Comparison of ENCODE assay signal across 7 cellular contexts in the genomic region with DNA sequence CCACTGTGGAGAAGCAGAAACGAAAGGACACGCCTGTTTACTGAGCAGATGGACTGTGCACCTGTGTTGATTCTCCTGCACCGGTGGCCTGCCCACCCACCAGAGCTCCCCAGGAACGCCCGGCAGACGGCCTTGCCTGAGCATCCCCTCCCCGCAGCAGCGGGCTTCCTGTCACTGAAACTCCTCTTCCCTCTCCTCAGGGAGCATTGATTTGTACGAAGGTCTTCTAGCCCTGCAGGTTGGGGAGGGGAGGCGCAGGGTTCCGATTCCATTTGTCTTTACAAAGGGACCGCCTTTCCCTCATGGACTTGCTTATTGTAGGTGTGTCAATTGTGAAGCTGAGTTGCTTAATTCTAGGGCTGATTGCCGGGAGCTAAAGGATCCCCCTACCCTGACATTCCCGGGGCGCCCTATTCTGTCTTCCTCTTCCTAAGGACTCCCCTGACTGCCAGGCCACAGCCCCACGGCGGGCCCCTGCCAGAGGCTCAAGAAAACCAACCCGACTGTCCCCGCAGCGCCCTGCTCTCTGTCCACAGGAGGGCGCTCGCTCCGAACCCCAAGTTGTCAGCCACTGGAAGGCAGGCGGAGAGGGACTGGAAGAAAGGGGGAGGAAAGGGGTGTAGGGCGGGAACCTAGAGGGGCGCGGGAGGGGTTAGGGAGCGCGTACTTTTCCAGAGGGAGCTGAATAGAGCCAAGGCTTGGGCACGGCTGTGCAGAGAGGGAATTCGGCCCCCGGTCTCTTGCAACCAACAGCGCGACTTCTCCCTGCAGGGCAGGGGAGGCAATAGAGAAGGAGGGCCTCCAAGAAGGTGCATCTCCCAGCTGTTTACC. TPM values are rescaled to one million over a fixed set of nuclear protein-coding genes. Genes with fewer than 3 reads are reported as not detected.
DNase-seq lines count a peak whose midpoint lies in the region; ATAC-seq and TF ChIP-seq lines count a peak whose summit lies in the region.

No MANE protein-coding gene starts in this region.

- H3K4me1 ChIP-seq in colonic mucosa: peaks cover 10% of the 10 kb centered on the region

- TF ChIP-seq CTCF in colonic mucosa (IDR thresholded peaks at IDR 0.05): peak; percentile 84

- DNase-seq in NCI-H460 (ENCODE audit: extremely low read depth, low read depth): peak; percentile 92
- peak; percentile 95 for DNase-seq in activated CD4-positive, alpha-beta T cell treated with anti-CD3 and anti-CD28 coated beads, Interleukin-2, amount 10 ng/mL, durations not matched to agents 24 days and 14 days
- DNase-seq in colonic mucosa: peak; percentile 95
- DNase-seq in stimulated activated CD4-positive, alpha-beta T cell treated with anti-CD3 and anti-CD28 coated beads, Interleukin-12 subunit alpha, Interleukin-12 subunit beta, amount 100 ng/mL, for 48 hours (ENCODE audit: low read depth in 2 of 3, low spot score in 1 of 3): peak; percentile 66 to 71 (median 71)
- DNase-seq in OCI-M2 (lab: John Stamatoyannopoulos, UW; ENCODE audit: unreplicated experiment): no peak

- H3K4me3 Mint-ChIP-seq in activated CD4-positive, alpha-beta T cell treated with anti-CD3 and anti-CD28 coated beads, Interleukin-2, amount 10 ng/mL, durations not matched to agents 24 days and 14 days: peak overlapping the region; percentile 92

- no peaks in the 10 kb centered on the region for H3K9me3 ChIP-seq in colonic mucosa

- peak overlapping the region; percentile 99 for H3K27ac ChIP-seq in colonic mucosa
- H3K27ac ChIP-seq in layer of hippocampus (ENCODE audit: low read depth, low read length): peak overlapping the region; percentile 55

- H3K27me3 ChIP-seq in colonic mucosa (no peaks in the 10 kb centered on the region), layer of hippocampus (ENCODE audit: control insufficient read depth, insufficient read depth, low read length) (no peaks in the 10 kb centered on the region)

- H3K4me1 Mint-ChIP-seq in activated CD4-positive, alpha-beta T cell treated with anti-CD3 and anti-CD28 coated beads, Interleukin-2, amount 10 ng/mL, durations not matched to agents 24 days and 14 days: peaks cover 61% of the 10 kb centered on the region

- no peaks in the 10 kb centered on the region for H3K27me3 Mint-ChIP-seq in activated CD4-positive, alpha-beta T cell treated with anti-CD3 and anti-CD28 coated beads, Interleukin-2, amount 10 ng/mL, durations not matched to agents 24 days and 14 days

- peaks cover 17% of the 10 kb centered on the region for H3K36me3 Mint-ChIP-seq in activated CD4-positive, alpha-beta T cell treated with anti-CD3 and anti-CD28 coated beads, Interleukin-2, amount 10 ng/mL, durations not matched to agents 24 days and 14 days (ENCODE audit: low read depth)

- H3K9me3 Mint-ChIP-seq in activated CD4-positive, alpha-beta T cell treated with anti-CD3 and anti-CD28 coated beads, Interleukin-2, amount 10 ng/mL, durations not matched to agents 24 days and 14 days: no peaks in the 10 kb centered on the region

- ATAC-seq in GM21529 (IDR thresholded peaks at IDR 0.05; ENCODE audit: unreplicated experiment): peak; percentile 47

- H3K36me3 ChIP-seq in colonic mucosa: no peaks in the 10 kb centered on the region

- H3K9ac ChIP-seq in colonic mucosa (ENCODE audit: low read depth in 2 of 2, low read length in 2 of 2): peak overlapping the region; percentile 99 to 100

- H3K4me3 ChIP-seq in colonic mucosa: peak overlapping the region; percentile 76

- peak overlapping the region; percentile 86 for H3K27ac Mint-ChIP-seq in activated CD4-positive, alpha-beta T cell treated with anti-CD3 and anti-CD28 coated beads, Interleukin-2, amount 10 ng/mL, durations not matched to agents 24 days and 14 days

- intact Hi-C loops in activated CD4-positive, alpha-beta T cell treated with anti-CD3 and anti-CD28 coated beads, Interleukin-2, amount 10 ng/mL, durations not matched to agents 24 days and 14 days (cut with micrococcal nuclease): loop anchor here (1.0 to 10.0 kb wide), 5 partner anchors 22 to 432 kb away; a partner anchor contains a TSS
- intact Hi-C loops in colonic mucosa (cut with DNase I): no loop called here

RNA-seq across cellular contexts. Expression of a gene that starts 2.8 kb away (rescaled TPM):
- 743 and 832 TPM in 2 replicates for total RNA-seq in NCI-H460 (2014; rRNA removed; shearing (Covaris generic))
- polyA plus RNA-seq in NCI-H460 (2014; cell fraction: nucleus; rRNA removed): 380 and 540 TPM in 2 replicates
- 166 and 174 TPM in 2 replicates for total RNA-seq in activated CD4-positive, alpha-beta T cell treated with anti-CD3 and anti-CD28 coated beads, Interleukin-2, amount 10 ng/mL, durations not matched to agents 24 days and 14 days
- total RNA-seq in colonic mucosa: 1,000 to 10,000 TPM; 2,444 to 2,474 TPM

RNA-seq across cellular contexts. Expression of a gene that starts 7.8 kb away (rescaled TPM):
- total RNA-seq in NCI-H460 (2014; rRNA removed; shearing (Covaris generic)): 0.30 TPM in 1 of 2 replicates, not detected in the other
- not detected in 2 replicates for polyA plus RNA-seq in NCI-H460 (2014; cell fraction: nucleus; rRNA removed)
- 2.3 and 2.6 TPM in 2 replicates for total RNA-seq in activated CD4-positive, alpha-beta T cell treated with anti-CD3 and anti-CD28 coated beads, Interleukin-2, amount 10 ng/mL, durations not matched to agents 24 days and 14 days
- not detected for total RNA-seq in colonic mucosa

RNA-seq across cellular contexts. Expression of a gene that starts 12.6 kb away (rescaled TPM):
- total RNA-seq in NCI-H460 (2014; rRNA removed; shearing (Covaris generic)): 201 and 238 TPM in 2 replicates
- 458 and 480 TPM in 2 replicates for polyA plus RNA-seq in NCI-H460 (2014; cell fraction: nucleus; rRNA removed)
- total RNA-seq in activated CD4-positive, alpha-beta T cell treated with anti-CD3 and anti-CD28 coated beads, Interleukin-2, amount 10 ng/mL, durations not matched to agents 24 days and 14 days: 132 and 134 TPM in 2 replicates
- total RNA-seq in colonic mucosa: 10 to 100 TPM; 41.8 to 83.8 TPM

RNA-seq across cellular contexts. Expression of a gene that starts 16.1 kb away (rescaled TPM):
- total RNA-seq in NCI-H460 (2014; rRNA removed; shearing (Covaris generic)): 1.1 and 3.4 TPM in 2 replicates
- polyA plus RNA-seq in NCI-H460 (2014; cell fraction: nucleus; rRNA removed): 6.3 and 9.0 TPM in 2 replicates
- not detected in 2 replicates for total RNA-seq in activated CD4-positive, alpha-beta T cell treated with anti-CD3 and anti-CD28 coated beads, Interleukin-2, amount 10 ng/mL, durations not matched to agents 24 days and 14 days
- under 1 TPM in 1 of 2 donors, not detected in 1; 0.61 TPM for total RNA-seq in colonic mucosa

RNA-seq across cellular contexts. Expression of a gene that starts 32.7 kb away (rescaled TPM):
- total RNA-seq in NCI-H460 (2014; rRNA removed; shearing (Covaris generic)): 4.0 and 5.6 TPM in 2 replicates
- 11.8 and 15.7 TPM in 2 replicates for polyA plus RNA-seq in NCI-H460 (2014; cell fraction: nucleus; rRNA removed)
- 0.40 and 1.2 TPM in 2 replicates for total RNA-seq in activated CD4-positive, alpha-beta T cell treated with anti-CD3 and anti-CD28 coated beads, Interleukin-2, amount 10 ng/mL, durations not matched to agents 24 days and 14 days
- total RNA-seq in colonic mucosa: 1 to 10 TPM; 1.0 to 2.4 TPM
